In the genomic region with DNA sequence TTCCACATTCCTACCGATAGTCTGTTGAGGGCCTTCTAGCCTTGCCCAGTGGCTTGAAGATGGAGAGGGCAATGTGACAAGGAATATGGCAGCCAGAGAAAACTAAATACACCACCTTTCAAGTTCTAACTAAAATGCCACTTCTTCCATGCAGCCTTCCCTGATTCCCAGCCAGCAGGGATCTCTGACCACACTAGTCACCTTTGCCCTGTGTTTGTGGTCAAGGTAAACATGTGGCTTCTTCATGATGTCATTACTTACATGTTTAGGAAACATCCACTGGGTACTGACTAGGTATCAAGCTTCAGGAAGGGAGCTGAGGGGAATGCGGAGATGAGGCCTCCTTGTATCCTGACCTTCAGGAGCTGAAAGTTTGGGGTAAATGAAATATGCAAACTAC, we compare ENCODE assay signal across 22 cellular contexts. TPM values are rescaled to one million over a fixed set of nuclear protein-coding genes. Genes with fewer than 3 reads are reported as not detected.
"Had no signal": no experiment of that assay in that cellular context is flagged by ENCODE, and none has a peak within 500 bp of the region (broad histone marks: within the 10 kb centered on the region; RNA-seq: fewer than 3 reads in every experiment).

No MANE protein-coding gene starts in this region.

- FAIRE-seq: RCC 7860 had no signal

- H3K4me2 ChIP-seq: KMS-11, SK-N-SH had no signal

- H3K9ac ChIP-seq: KMS-11, SK-N-SH had no signal

- H3K9me3 ChIP-seq: SK-N-SH had no signal

- H3K27ac ChIP-seq: KMS-11, RWPE1 had no signal

- DNase-seq: IMR-90, Kasumi-1, MM.1S, NCI-H1092 treated with DMSO at 0.1 percent for 48 hours, NCI-H1436, NCI-H187, NCI-H2029, NCI-H2081 treated with DMSO at 0.1 percent for 48 hours, NCI-H2171, NCI-H226, NCI-H446, NCI-H510A, NCI-H524 treated with DMSO at 0.1 percent for 48 hours, NCI-H69, NCI-H774, SHP77, SK-N-SH, SW 1271 had no signal

RNA-seq across cellular contexts. Expression of a gene that starts 21.6 kb away (rescaled TPM):
- total RNA-seq: IMR-90, SK-MEL-5 had no signal
- polyA plus RNA-seq: IMR-90 had no signal

RNA-seq across cellular contexts. Expression of a gene that starts 22.6 kb away (rescaled TPM):
- total RNA-seq: IMR-90 had no signal
- polyA plus RNA-seq: IMR-90 had no signal

RNA-seq across cellular contexts. Expression of a gene that starts 53.6 kb away (rescaled TPM):
- total RNA-seq: IMR-90, SK-MEL-5 had no signal
